ENCODE assay signal across 34 cellular contexts in the genomic region with DNA sequence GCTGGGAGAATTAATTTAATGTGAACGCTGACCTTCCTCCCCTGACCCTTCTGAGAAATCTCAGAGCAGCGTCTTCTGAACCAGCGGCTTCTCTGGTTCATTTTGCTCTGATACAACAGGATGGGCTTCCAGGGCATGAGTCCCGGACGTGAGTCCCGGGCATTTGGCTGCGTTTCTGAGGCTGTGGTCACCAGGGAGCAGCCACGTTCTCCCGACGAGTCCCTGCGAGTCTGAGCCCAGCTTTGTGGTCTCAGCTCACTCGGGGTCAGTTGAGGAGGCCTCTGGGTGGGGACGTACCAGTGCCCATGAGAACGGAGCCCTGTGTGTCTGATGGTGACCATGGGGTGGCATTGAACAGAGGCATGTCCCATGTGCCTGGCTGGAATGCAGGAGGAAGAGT.
"Had no signal": no experiment of that assay in that cellular context is flagged by ENCODE, and none has a peak within 500 bp of the region (broad histone marks: within the 10 kb centered on the region; RNA-seq: fewer than 3 reads in every experiment).

No MANE protein-coding gene starts in this region.

- H3K4me3 ChIP-seq: cardiac muscle cell, Peyer's patch had no signal

- H3K27me3 Mint-ChIP-seq: activated B cell treated with CpG ODN at 0.5 μM for 24 hours; activated CD4-positive, alpha-beta T cell treated with anti-CD3 and anti-CD28 coated beads, Interleukin-2, amount 10 ng/mL, durations not matched to agents 24 days and 14 days; activated CD8-positive, alpha-beta T cell treated with anti-CD3 and anti-CD28 coated beads for 36 hours; activated naive CD8-positive, alpha-beta T cell; activated naive CD8-positive, alpha-beta T cell treated with anti-CD3 and anti-CD28 coated beads, Interleukin-2, amount 50 U/mL, for 24 hours; activated T-helper 17 cell treated with anti-CD3 and anti-CD28 coated beads, Interleukin-2, amount 50 U/mL, for 72 hours; central memory CD8-positive, alpha-beta T cell had no signal

- H3K9me3 Mint-ChIP-seq: activated CD4-positive, alpha-beta T cell treated with anti-CD3 and anti-CD28 coated beads, Interleukin-2, amount 10 ng/mL, durations not matched to agents 24 days and 14 days; activated CD8-positive, alpha-beta T cell treated with anti-CD3 and anti-CD28 coated beads for 36 hours; activated naive CD4-positive, alpha-beta T cell treated with anti-CD3 and anti-CD28 coated beads for 36 hours; activated naive CD8-positive, alpha-beta T cell treated with anti-CD3 and anti-CD28 coated beads, Interleukin-2, amount 50 U/mL, for 24 hours; activated T-helper 17 cell treated with anti-CD3 and anti-CD28 coated beads, Interleukin-2, amount 50 U/mL, for 72 hours; central memory CD8-positive, alpha-beta T cell had no signal

- H3K27ac ChIP-seq: cardiac muscle cell, KMS-11, Peyer's patch, VCaP had no signal

- H3K9ac ChIP-seq: KMS-11 had no signal

- H3K27me3 ChIP-seq: cardiac muscle cell, Peyer's patch had no signal

- H3K36me3 ChIP-seq: cardiac muscle cell, Peyer's patch had no signal

- H3K36me3 Mint-ChIP-seq: activated naive CD8-positive, alpha-beta T cell had no signal

- ATAC-seq: activated CD8-positive, alpha-beta T cell treated with anti-CD3 and anti-CD28 coated beads for 36 hours; activated naive CD8-positive, alpha-beta T cell treated with anti-CD3 and anti-CD28 coated beads, Interleukin-2, amount 50 U/mL, for 24 hours; activated T-cell treated with anti-CD3 and anti-CD28 coated beads, Interleukin-2, amount 50 U/mL, for 72 hours; activated T-helper 17 cell treated with anti-CD3 and anti-CD28 coated beads, Interleukin-2, amount 50 U/mL, for 72 hours; PC-3; SK-N-SH treated with all-trans-retinoic acid at 6 μM for 48 hours had no signal

- H3K4me3 Mint-ChIP-seq: activated B cell treated with CpG ODN at 0.5 μM for 24 hours; activated CD4-positive, alpha-beta T cell treated with anti-CD3 and anti-CD28 coated beads, Interleukin-2, amount 10 ng/mL, durations not matched to agents 24 days and 14 days; activated CD8-positive, alpha-beta T cell treated with anti-CD3 and anti-CD28 coated beads for 36 hours; activated naive CD4-positive, alpha-beta T cell treated with anti-CD3 and anti-CD28 coated beads for 36 hours; activated naive CD8-positive, alpha-beta T cell; activated naive CD8-positive, alpha-beta T cell treated with anti-CD3 and anti-CD28 coated beads, Interleukin-2, amount 50 U/mL, for 24 hours; activated T-cell treated with anti-CD3 and anti-CD28 coated beads, Interleukin-2, amount 50 U/mL, for 72 hours; activated T-helper 17 cell treated with anti-CD3 and anti-CD28 coated beads, Interleukin-2, amount 50 U/mL, for 72 hours; central memory CD8-positive, alpha-beta T cell had no signal

- H3K4me1 Mint-ChIP-seq: activated B cell treated with CpG ODN at 0.5 μM for 24 hours had no signal

- H3K4me1 ChIP-seq: Peyer's patch had no signal

- DNase-seq: activated B cell treated with CpG ODN at 0.5 μM for 24 hours; activated CD4-positive, alpha-beta T cell treated with anti-CD3 and anti-CD28 coated beads, Interleukin-2, amount 10 ng/mL, durations not matched to agents 24 days and 14 days; activated CD4-positive, alpha-beta T cell treated with anti-CD3 and anti-CD28 coated beads, Interleukin-2, amount 50 U/mL, for 4 hours; activated CD8-positive, alpha-beta T cell treated with anti-CD3 and anti-CD28 coated beads for 36 hours; activated gamma-delta T cell treated with Interleukin-2 at 50 U/mL for 16 hours; activated naive CD4-positive, alpha-beta T cell treated with anti-CD3 and anti-CD28 coated beads for 36 hours; activated naive CD8-positive, alpha-beta T cell treated with anti-CD3 and anti-CD28 coated beads, Interleukin-2, amount 50 U/mL, for 24 hours; activated T-cell treated with anti-CD3 and anti-CD28 coated beads, Interleukin-2, amount 50 U/mL, for 1 hour; activated T-cell treated with anti-CD3 and anti-CD28 coated beads, Interleukin-2, amount 50 U/mL, for 72 hours; MM.1S; MV-4-11; NCI-H1092; NCI-H1436 treated with DMSO at 0.1 percent for 48 hours; NCI-H1694 treated with DMSO at 0.1 percent for 48 hours; NCI-H2029; NCI-H510A; NCI-H526; NCI-H748 treated with DMSO at 0.1 percent for 48 hours; NK-92 treated with Interleukin-12 subunit alpha and Interleukin-12 subunit beta, amount 100 ng/mL, for 24 hours; PC-3; RPMI8226; SIG-M5; SW 1271; T-helper 1 cell; T-helper 2 cell; T-helper 9 cell had no signal

- H3K27ac Mint-ChIP-seq: activated B cell treated with CpG ODN at 0.5 μM for 24 hours; activated CD4-positive, alpha-beta T cell treated with anti-CD3 and anti-CD28 coated beads, Interleukin-2, amount 10 ng/mL, durations not matched to agents 24 days and 14 days; activated CD8-positive, alpha-beta T cell treated with anti-CD3 and anti-CD28 coated beads for 36 hours; activated naive CD4-positive, alpha-beta T cell treated with anti-CD3 and anti-CD28 coated beads for 36 hours; activated naive CD8-positive, alpha-beta T cell; activated naive CD8-positive, alpha-beta T cell treated with anti-CD3 and anti-CD28 coated beads, Interleukin-2, amount 50 U/mL, for 24 hours; activated T-cell treated with anti-CD3 and anti-CD28 coated beads, Interleukin-2, amount 50 U/mL, for 72 hours; activated T-helper 17 cell treated with anti-CD3 and anti-CD28 coated beads, Interleukin-2, amount 50 U/mL, for 72 hours had no signal
